2 cellular contexts compared by ENCODE assay signal in the genomic region with DNA sequence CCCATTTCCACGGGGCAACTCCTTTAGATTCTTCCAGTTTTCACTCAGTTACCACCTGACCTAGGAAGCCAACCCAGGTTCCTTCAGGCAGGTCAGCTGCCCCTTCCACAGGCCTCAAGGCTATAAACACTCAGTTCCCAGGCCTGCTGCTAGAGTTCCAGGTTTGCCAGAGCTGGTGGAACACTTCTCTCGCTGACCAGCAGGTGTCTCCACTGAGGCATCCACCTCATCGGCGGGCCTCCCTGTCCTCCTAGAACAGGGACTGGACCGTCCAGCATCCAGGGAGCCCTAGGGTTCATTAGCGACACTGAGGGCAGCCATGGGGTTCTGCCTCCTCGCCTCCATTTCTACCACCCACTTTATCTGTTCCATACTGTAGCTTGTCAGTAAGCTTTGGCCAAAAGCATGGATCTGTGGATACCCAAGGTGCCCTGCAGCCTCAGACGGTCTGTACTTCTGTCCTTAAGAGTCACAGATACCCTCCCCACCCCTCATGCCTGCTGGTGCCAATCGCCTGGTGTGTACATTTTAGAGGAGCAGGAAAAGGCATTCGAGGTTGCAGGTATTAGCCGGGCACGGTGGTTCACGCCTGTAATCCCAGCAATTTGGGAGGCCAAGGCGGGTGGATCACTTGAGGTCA.
TF ChIP-seq lines count a peak whose summit lies in the region.

No MANE protein-coding gene starts in this region.

TF ChIP-seq in HCT116, 20 proteins besides CTCF, POLR2A, EP300 and RAD21 (continued from another document):
- TF ChIP-seq, protein P1, sequence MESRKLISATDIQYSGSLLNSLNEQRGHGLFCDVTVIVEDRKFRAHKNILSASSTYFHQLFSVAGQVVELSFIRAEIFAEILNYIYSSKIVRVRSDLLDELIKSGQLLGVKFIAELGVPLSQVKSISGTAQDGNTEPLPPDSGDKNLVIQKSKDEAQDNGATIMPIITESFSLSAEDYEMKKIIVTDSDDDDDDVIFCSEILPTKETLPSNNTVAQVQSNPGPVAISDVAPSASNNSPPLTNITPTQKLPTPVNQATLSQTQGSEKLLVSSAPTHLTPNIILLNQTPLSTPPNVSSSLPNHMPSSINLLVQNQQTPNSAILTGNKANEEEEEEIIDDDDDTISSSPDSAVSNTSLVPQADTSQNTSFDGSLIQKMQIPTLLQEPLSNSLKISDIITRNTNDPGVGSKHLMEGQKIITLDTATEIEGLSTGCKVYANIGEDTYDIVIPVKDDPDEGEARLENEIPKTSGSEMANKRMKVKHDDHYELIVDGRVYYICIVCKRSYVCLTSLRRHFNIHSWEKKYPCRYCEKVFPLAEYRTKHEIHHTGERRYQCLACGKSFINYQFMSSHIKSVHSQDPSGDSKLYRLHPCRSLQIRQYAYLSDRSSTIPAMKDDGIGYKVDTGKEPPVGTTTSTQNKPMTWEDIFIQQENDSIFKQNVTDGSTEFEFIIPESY (IDR thresholded peaks at IDR 0.05; ENCODE audit: extremely low read depth, insufficient replicate concordance, low read length), result no peak
- TF ChIP-seq POLR2AphosphoS5 (IDR thresholded peaks at IDR 0.05; ENCODE audit: low read depth, low read length) (no peak), YY1 (IDR thresholded peaks at IDR 0.05; ENCODE audit: extremely low read depth, insufficient replicate concordance, low read depth, low read length) (no peak), TCF7L2 (IDR thresholded peaks at IDR 0.05; ENCODE audit: borderline replicate concordance, extremely low read depth, insufficient read depth, insufficient read length) (no peak), SP1 (IDR thresholded peaks at IDR 0.05; ENCODE audit: low read depth) (no peak)
- TF ChIP-seq, protein P2, sequence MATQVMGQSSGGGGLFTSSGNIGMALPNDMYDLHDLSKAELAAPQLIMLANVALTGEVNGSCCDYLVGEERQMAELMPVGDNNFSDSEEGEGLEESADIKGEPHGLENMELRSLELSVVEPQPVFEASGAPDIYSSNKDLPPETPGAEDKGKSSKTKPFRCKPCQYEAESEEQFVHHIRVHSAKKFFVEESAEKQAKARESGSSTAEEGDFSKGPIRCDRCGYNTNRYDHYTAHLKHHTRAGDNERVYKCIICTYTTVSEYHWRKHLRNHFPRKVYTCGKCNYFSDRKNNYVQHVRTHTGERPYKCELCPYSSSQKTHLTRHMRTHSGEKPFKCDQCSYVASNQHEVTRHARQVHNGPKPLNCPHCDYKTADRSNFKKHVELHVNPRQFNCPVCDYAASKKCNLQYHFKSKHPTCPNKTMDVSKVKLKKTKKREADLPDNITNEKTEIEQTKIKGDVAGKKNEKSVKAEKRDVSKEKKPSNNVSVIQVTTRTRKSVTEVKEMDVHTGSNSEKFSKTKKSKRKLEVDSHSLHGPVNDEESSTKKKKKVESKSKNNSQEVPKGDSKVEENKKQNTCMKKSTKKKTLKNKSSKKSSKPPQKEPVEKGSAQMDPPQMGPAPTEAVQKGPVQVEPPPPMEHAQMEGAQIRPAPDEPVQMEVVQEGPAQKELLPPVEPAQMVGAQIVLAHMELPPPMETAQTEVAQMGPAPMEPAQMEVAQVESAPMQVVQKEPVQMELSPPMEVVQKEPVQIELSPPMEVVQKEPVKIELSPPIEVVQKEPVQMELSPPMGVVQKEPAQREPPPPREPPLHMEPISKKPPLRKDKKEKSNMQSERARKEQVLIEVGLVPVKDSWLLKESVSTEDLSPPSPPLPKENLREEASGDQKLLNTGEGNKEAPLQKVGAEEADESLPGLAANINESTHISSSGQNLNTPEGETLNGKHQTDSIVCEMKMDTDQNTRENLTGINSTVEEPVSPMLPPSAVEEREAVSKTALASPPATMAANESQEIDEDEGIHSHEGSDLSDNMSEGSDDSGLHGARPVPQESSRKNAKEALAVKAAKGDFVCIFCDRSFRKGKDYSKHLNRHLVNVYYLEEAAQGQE (IDR thresholded peaks at IDR 0.05; ENCODE audit: low read depth), result no peak
TF ChIP-seq in HCT116: peak in this region for 0.

TF ChIP-seq in PFSK-1, 5 proteins besides CTCF, POLR2A, EP300 and RAD21 (continued from another document):
- TF ChIP-seq, protein P2 (IDR thresholded peaks at IDR 0.05; ENCODE audit: insufficient read depth in 1 of 2, low read depth in 2 of 2, low read length in 2 of 2), result no peak
TF ChIP-seq in PFSK-1: peak in this region for 1.
